ENCODE assay signal across 31 cellular contexts in the genomic region with DNA sequence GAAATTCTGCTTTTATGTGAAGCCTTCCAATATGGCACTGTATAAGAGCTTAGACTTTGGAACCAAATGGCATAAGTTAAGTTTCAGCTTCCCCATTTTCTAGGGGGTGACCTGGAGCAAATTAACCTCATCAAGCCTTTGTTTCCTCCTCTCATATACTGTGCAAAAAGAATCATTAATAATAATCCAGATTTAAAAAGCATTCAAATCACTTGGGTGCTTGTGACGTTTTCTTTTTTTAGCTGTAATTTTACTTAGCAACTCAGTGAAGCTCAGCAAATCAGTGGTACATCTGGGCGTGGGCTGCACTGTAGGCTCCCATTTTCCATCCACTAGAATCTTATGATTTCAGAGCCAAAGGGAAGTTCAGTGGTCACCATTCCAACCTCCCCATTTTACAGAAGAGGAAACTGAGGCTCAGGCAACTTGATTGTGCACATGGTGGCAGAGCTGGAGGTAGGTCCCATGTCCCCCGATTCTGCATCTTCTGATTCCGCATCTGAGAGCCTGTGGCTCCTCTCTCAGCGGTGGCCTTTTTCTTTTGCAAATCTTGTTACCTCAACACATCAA.
"Had no signal": no experiment of that assay in that cellular context is flagged by ENCODE, and none has a peak within 500 bp of the region (broad histone marks: within the 10 kb centered on the region; RNA-seq: fewer than 3 reads in every experiment).

No MANE protein-coding gene starts in this region.

- H3K4me3 ChIP-seq: adrenal gland, body of pancreas, esophagus muscularis mucosa, gastrocnemius medialis had no signal

- H3K27me3 ChIP-seq: adrenal gland, body of pancreas, esophagus muscularis mucosa had no signal

- H3K4me1 ChIP-seq: adrenal gland, body of pancreas, esophagus muscularis mucosa, foreskin keratinocyte, gastrocnemius medialis had no signal

- ATAC-seq: activated CD4-positive, CD25-positive, alpha-beta regulatory T cell treated with anti-CD3 and anti-CD28 coated beads, Interleukin-2, amount 50 U/mL, for 24 hours; activated CD8-positive, alpha-beta memory T cell treated with anti-CD3 and anti-CD28 coated beads, Interleukin-2, amount 10 ng/mL, durations not matched to agents 7 days and 5 days; activated CD8-positive, alpha-beta T cell treated with anti-CD3 and anti-CD28 coated beads, Interleukin-2, amount 10 ng/mL, durations not matched to agents 7 days and 5 days; activated naive CD8-positive, alpha-beta T cell treated with anti-CD3 and anti-CD28 coated beads, Interleukin-2, amount 50 U/mL, for 24 hours; body of pancreas; effector memory CD8-positive, alpha-beta T cell; foreskin keratinocyte; gastrocnemius medialis had no signal

- H3K9me3 ChIP-seq: adrenal gland, body of pancreas, esophagus muscularis mucosa, gastrocnemius medialis had no signal

- DNase-seq: activated B cell treated with CpG ODN at 0.5 μM for 24 hours; activated CD4-positive, alpha-beta memory T cell treated with anti-CD3 and anti-CD28 coated beads for 36 hours; activated CD4-positive, alpha-beta T cell treated with anti-CD3 and anti-CD28 coated beads for 48 hours; activated CD4-positive, alpha-beta T cell treated with anti-CD3 and anti-CD28 coated beads, Interleukin-2, amount 50 U/mL, for 1 hour; activated CD8-positive, alpha-beta memory T cell treated with anti-CD3 and anti-CD28 coated beads, Interleukin-2, amount 10 ng/mL, durations not matched to agents 7 days and 5 days; activated CD8-positive, alpha-beta memory T cell treated with anti-CD3 and anti-CD28 coated beads, Interleukin-2, amount 50 U/mL, for 4 hours; activated CD8-positive, alpha-beta T cell treated with anti-CD3 and anti-CD28 coated beads, Interleukin-2, amount 10 ng/mL, durations not matched to agents 7 days and 5 days; activated effector memory CD4-positive, alpha-beta T cell treated with anti-CD3 and anti-CD28 coated beads, Interleukin-2, amount 50 U/mL, for 16 hours; activated naive CD4-positive, alpha-beta T cell treated with anti-CD3 and anti-CD28 coated beads for 36 hours; activated naive CD8-positive, alpha-beta T cell treated with anti-CD3 and anti-CD28 coated beads for 36 hours; activated naive CD8-positive, alpha-beta T cell treated with anti-CD3 and anti-CD28 coated beads, Interleukin-2, amount 50 U/mL, for 24 hours; activated T-cell treated with anti-CD3 and anti-CD28 coated beads, Interleukin-2, amount 50 U/mL, for 1 hour; activated T-cell treated with anti-CD3 and anti-CD28 coated beads, Interleukin-2, amount 50 U/mL, for 48 hours; adrenal gland; amygdala; aorta; body of pancreas; cortex of kidney; dermis blood vessel endothelial cell; effector CD4-positive, alpha-beta T cell; effector memory CD8-positive, alpha-beta T cell; erythroblast; foreskin keratinocyte; gastrocnemius medialis; hippocampal formation; T-helper 2 cell; WERI-Rb-1 had no signal

- H3K36me3 ChIP-seq: adrenal gland, esophagus muscularis mucosa, gastrocnemius medialis, WERI-Rb-1 had no signal

- FAIRE-seq: colon, TTC549 had no signal

- H3K27ac ChIP-seq: adrenal gland, body of pancreas, esophagus muscularis mucosa, foreskin keratinocyte, gastrocnemius medialis, WERI-Rb-1 had no signal
